In genomic region chr4:98565646-98566403, GRCh38 we compare ENCODE assay signal across 12 cellular contexts.
DNase-seq lines count a peak whose midpoint lies in the region; ATAC-seq and TF ChIP-seq lines count a peak whose summit lies in the region.
"Had no signal": no experiment of that assay in that cellular context is flagged by ENCODE, and none has a peak within 500 bp of the region (broad histone marks: within the 10 kb centered on the region; RNA-seq: fewer than 3 reads in every experiment).

No MANE protein-coding gene starts in this region.

- TF ChIP-seq RAD21 in neural cell (conservative IDR thresholded peaks at IDR 0.05): no peak

- no peak overlapping the region for H2AFZ ChIP-seq in neural cell (ENCODE audit: low read depth, low read length)

- H3K4me3 Mint-ChIP-seq in endodermal cell: no peak overlapping the region
- H3K4me3 Mint-ChIP-seq: activated CD4-positive, alpha-beta T cell treated with anti-CD3 and anti-CD28 coated beads for 36 hours; effector memory CD8-positive, alpha-beta T cell had no signal

- ATAC-seq in Right ventricle myocardium inferior (peak; percentile 16), HG03196 (IDR thresholded peaks at IDR 0.05; ENCODE audit: unreplicated experiment) (no peak)
- ATAC-seq: activated CD4-positive, alpha-beta T cell treated with anti-CD3 and anti-CD28 coated beads for 36 hours; effector memory CD8-positive, alpha-beta T cell had no signal

- no peaks in the 10 kb centered on the region for H3F3A ChIP-seq in neural cell (ENCODE audit: insufficient read depth, low read length, poor library complexity, severe bottlenecking)

- H3K4me2 ChIP-seq in neural cell (ENCODE audit: low read length): no peak overlapping the region

- peaks cover 3% of the 10 kb centered on the region for H3K9me3 Mint-ChIP-seq in endodermal cell
- H3K9me3 Mint-ChIP-seq: effector memory CD8-positive, alpha-beta T cell had no signal

- no peaks in the 10 kb centered on the region for H3K9me2 ChIP-seq in neural cell (ENCODE audit: insufficient read depth, low read length)

- peak overlapping the region; percentile 14 for H3K27ac Mint-ChIP-seq in endodermal cell
- H3K27ac Mint-ChIP-seq: activated CD4-positive, alpha-beta T cell treated with anti-CD3 and anti-CD28 coated beads for 36 hours had no signal

- 59 to 74% methylated on average over 5 of the region's 6 CpGs for WGBS in endodermal cell (ENCODE audit: insufficient coverage in 1 of 2, insufficient read length in 1 of 2), 2 experiments

- TF ChIP-seq EP300 in neural cell (conservative IDR thresholded peaks at IDR 0.05; ENCODE audit: poor library complexity, severe bottlenecking): no peak

- TF ChIP-seq POLR2A in vagina (IDR thresholded peaks at IDR 0.05): no peak

- H3K27me3 Mint-ChIP-seq in endodermal cell (ENCODE audit: insufficient read depth): no peaks in the 10 kb centered on the region
- H3K27me3 Mint-ChIP-seq: activated CD4-positive, alpha-beta T cell treated with anti-CD3 and anti-CD28 coated beads for 36 hours; effector memory CD8-positive, alpha-beta T cell had no signal

- H3K4me3 ChIP-seq in right atrium auricular region: no peak overlapping the region
- no peak overlapping the region for H3K4me3 ChIP-seq in endodermal cell (ENCODE audit: low read length)
- peak overlapping the region; percentile 13 for H3K4me3 ChIP-seq in neural cell (ENCODE audit: low read length)
- H3K4me3 ChIP-seq in vagina: no peak overlapping the region

- intact Hi-C loops in Right ventricle myocardium inferior (cut with DNase I) (no loop called here), vagina (cut with DNase I) (no loop called here)

- DNase-seq in Right ventricle myocardium inferior (ENCODE audit: missing footprints): no peak
- DNase-seq in right atrium auricular region (ENCODE audit: low spot score): no peak
- DNase-seq in endodermal cell: no peak
- DNase-seq in vagina (ENCODE audit: extremely low spot score in 2 of 2): no peak
- no peak for DNase-seq in NCI-H1048 (lab: John Stamatoyannopoulos, UW)
- DNase-seq in retina: no peak
- DNase-seq: activated CD4-positive, alpha-beta T cell treated with anti-CD3 and anti-CD28 coated beads for 36 hours; DMS153; effector memory CD8-positive, alpha-beta T cell; kidney glomerular epithelial cell had no signal

- H3K9ac ChIP-seq in endodermal cell (ENCODE audit: extremely low read depth, low read length, poor library complexity, severe bottlenecking) (no peak overlapping the region), neural cell (ENCODE audit: low read length) (no peak overlapping the region)

- no peaks in the 10 kb centered on the region for H4K20me1 ChIP-seq in neural cell (ENCODE audit: insufficient read depth)

- H3K4me1 ChIP-seq in right atrium auricular region: peaks cover 0 to 10% of the 10 kb centered on the region in 2 donors
- H3K4me1 ChIP-seq in endodermal cell (ENCODE audit: control insufficient read depth, insufficient read depth, low read length): peaks cover 5% of the 10 kb centered on the region
- peaks cover 17% of the 10 kb centered on the region for H3K4me1 ChIP-seq in vagina

- H3K27me3 ChIP-seq in right atrium auricular region: no peaks in the 10 kb centered on the region
- H3K27me3 ChIP-seq in endodermal cell (ENCODE audit: control insufficient read depth, insufficient read depth, low read length, poor library complexity, severe bottlenecking): no peaks in the 10 kb centered on the region
- H3K27me3 ChIP-seq in neural cell (ENCODE audit: insufficient read depth, low read depth, low read length): no peaks in the 10 kb centered on the region
- no peaks in the 10 kb centered on the region for H3K27me3 ChIP-seq in vagina

- TF ChIP-seq CTCF in right atrium auricular region (IDR thresholded peaks at IDR 0.05) (no peak), endodermal cell (conservative IDR thresholded peaks at IDR 0.05) (no peak), neural cell (IDR thresholded peaks at IDR 0.05; ENCODE audit: poor library complexity, severe bottlenecking) (no peak), vagina (IDR thresholded peaks at IDR 0.05) (no peak)

- H3K79me2 ChIP-seq in neural cell (replicated peaks; ENCODE audit: insufficient read depth, low read length): peaks cover 8% of the 10 kb centered on the region

- H3K9me3 ChIP-seq in right atrium auricular region (no peaks in the 10 kb centered on the region), endodermal cell (ENCODE audit: control insufficient read depth, low read length) (no peaks in the 10 kb centered on the region), neural cell (ENCODE audit: low read length) (no peaks in the 10 kb centered on the region), vagina (no peaks in the 10 kb centered on the region)

- peaks cover 22% of the 10 kb centered on the region for H3K4me1 Mint-ChIP-seq in endodermal cell

- no peaks in the 10 kb centered on the region for H3K36me3 ChIP-seq in right atrium auricular region
- no peaks in the 10 kb centered on the region for H3K36me3 ChIP-seq in endodermal cell (ENCODE audit: control insufficient read depth, insufficient read depth, low read length)
- H3K36me3 ChIP-seq in neural cell (ENCODE audit: insufficient read depth, low read length): no peaks in the 10 kb centered on the region
- H3K36me3 ChIP-seq in vagina: no peaks in the 10 kb centered on the region

- H3K27ac ChIP-seq in right atrium auricular region (no peak overlapping the region), endodermal cell (ENCODE audit: low read depth, low read length) (peak overlapping the region; percentile 69), neural cell (ENCODE audit: low read length) (peak overlapping the region; percentile 57), vagina (peak overlapping the region; percentile 34)

- no peaks in the 10 kb centered on the region for H3K36me3 Mint-ChIP-seq in endodermal cell (ENCODE audit: low read depth)

TF ChIP-seq in neural cell, 6 proteins besides CTCF, POLR2A, EP300 and RAD21:
- TF ChIP-seq SMC3 (conservative IDR thresholded peaks at IDR 0.05; ENCODE audit: poor library complexity): no peak
- TF ChIP-seq POLR2AphosphoS5 (IDR thresholded peaks at IDR 0.05): no peak
- TF ChIP-seq MXI1 (conservative IDR thresholded peaks at IDR 0.05; ENCODE audit: poor library complexity, severe bottlenecking): no peak
- TF ChIP-seq REST (IDR thresholded peaks at IDR 0.05; ENCODE audit: borderline replicate concordance): no peak
- no peak for TF ChIP-seq TAF1 (IDR thresholded peaks at IDR 0.05; ENCODE audit: low read depth)
- no peak for TF ChIP-seq EZH2 (IDR thresholded peaks at IDR 0.05; ENCODE audit: borderline replicate concordance, insufficient read depth, low read length, poor library complexity, severe bottlenecking)

Comparison
In these comparisons a context has a peak if more than half of its experiments do, and no peak if none do; other contexts are left out.
1. H3K27ac ChIP-seq: peak in endodermal cell (single experiment), neural cell (single experiment) and vagina (single experiment); none in right atrium auricular region (0 of 2).